In genomic region chr1:92623187-92623778, GRCh38 we compare ENCODE assay signal across 8 cellular contexts.
DNase-seq lines count a peak whose midpoint lies in the region; ATAC-seq and TF ChIP-seq lines count a peak whose summit lies in the region.

No MANE protein-coding gene starts in this region.

- intact Hi-C loops in esophagus muscularis mucosa (cut with DNase I): no loop called here
- intact Hi-C loops in activated T-helper 2 cell treated with anti-CD3 and anti-CD28 coated beads, Interferon-gamma antibody, Interleukin-2, Interleukin-4, amounts not matched to agents 10 μg/mL and 5 μg/mL and 100 μg/mL, durations not matched to agents 14 hours and 24 hours and 36 hours (cut with micrococcal nuclease): loop anchor here (1.0 kb wide), 2 partner anchors 314 to 626 kb away; no protein-coding TSS in a partner anchor
- intact Hi-C loops in mucosa of descending colon (cut with DNase I, micrococcal nuclease): no loop called here

- no peak overlapping the region for H3K27ac Mint-ChIP-seq in activated T-helper 2 cell treated with anti-CD3 and anti-CD28 coated beads, Interferon-gamma antibody, Interleukin-2, Interleukin-4, amounts not matched to agents 10 μg/mL and 5 μg/mL and 100 μg/mL, durations not matched to agents 14 hours and 24 hours and 36 hours

- H3K4me1 ChIP-seq in esophagus muscularis mucosa: no peaks in the 10 kb centered on the region
- no peaks in the 10 kb centered on the region for H3K4me1 ChIP-seq in mucosa of descending colon (ENCODE audit: low read depth)

- H3K27ac ChIP-seq in 22Rv1 (no peak overlapping the region), esophagus muscularis mucosa (replicated peaks in 1 of 4) (no peak overlapping the region)

- peaks cover 13% of the 10 kb centered on the region for H3K27me3 Mint-ChIP-seq in activated T-helper 2 cell treated with anti-CD3 and anti-CD28 coated beads, Interferon-gamma antibody, Interleukin-2, Interleukin-4, amounts not matched to agents 10 μg/mL and 5 μg/mL and 100 μg/mL, durations not matched to agents 14 hours and 24 hours and 36 hours (ENCODE audit: low read depth)

- H3K27me3 ChIP-seq in GM06990 (replicated peaks; ENCODE audit: control insufficient read depth, insufficient read depth, low read length) (no peaks in the 10 kb centered on the region), esophagus muscularis mucosa (no peaks in the 10 kb centered on the region)

- peaks cover under 1% of the 10 kb centered on the region for H3K9me3 Mint-ChIP-seq in activated T-helper 2 cell treated with anti-CD3 and anti-CD28 coated beads, Interferon-gamma antibody, Interleukin-2, Interleukin-4, amounts not matched to agents 10 μg/mL and 5 μg/mL and 100 μg/mL, durations not matched to agents 14 hours and 24 hours and 36 hours

- TF ChIP-seq POLR2A in esophagus muscularis mucosa (IDR thresholded peaks at IDR 0.05; ENCODE audit: low read depth): no peak

- no peak overlapping the region for H3K4me3 Mint-ChIP-seq in activated T-helper 2 cell treated with anti-CD3 and anti-CD28 coated beads, Interferon-gamma antibody, Interleukin-2, Interleukin-4, amounts not matched to agents 10 μg/mL and 5 μg/mL and 100 μg/mL, durations not matched to agents 14 hours and 24 hours and 36 hours (ENCODE audit: low read depth)

- peak; percentile 71 for TF ChIP-seq CTCF in 22Rv1 (IDR thresholded peaks at IDR 0.05)
- TF ChIP-seq CTCF in GM06990 (IDR thresholded peaks at IDR 0.05; ENCODE audit: insufficient read depth, low read length, poor library complexity, severe bottlenecking): peak; percentile 15
- TF ChIP-seq CTCF in esophagus muscularis mucosa (IDR thresholded peaks at IDR 0.05): peak; percentile 10 to 33 (median 27)
- TF ChIP-seq CTCF in mucosa of descending colon (IDR thresholded peaks at IDR 0.05): no peak

- 83% methylated on average over 3 of the region's 3 CpGs for WGBS in esophagus muscularis mucosa

- no peak for TF ChIP-seq EP300 in esophagus muscularis mucosa (IDR thresholded peaks at IDR 0.05)

- H3K36me3 ChIP-seq in GM06990 (ENCODE audit: control insufficient read depth, insufficient read depth, low read length) (no peaks in the 10 kb centered on the region), esophagus muscularis mucosa (peaks cover 4 to 32% (median 18%) of the 10 kb centered on the region in 4 donors), mucosa of descending colon (ENCODE audit: low read depth) (no peaks in the 10 kb centered on the region)

- ATAC-seq in HG03565 (IDR thresholded peaks at IDR 0.05; ENCODE audit: unreplicated experiment) (no peak), mucosa of descending colon (no peak)

- no peak overlapping the region for H3K4me3 ChIP-seq in GM06990 (replicated peaks; ENCODE audit: low read depth, low read length)
- H3K4me3 ChIP-seq in esophagus muscularis mucosa: no peak overlapping the region
- H3K4me3 ChIP-seq in mucosa of descending colon: no peak overlapping the region

- H3K4me1 Mint-ChIP-seq in activated T-helper 2 cell treated with anti-CD3 and anti-CD28 coated beads, Interferon-gamma antibody, Interleukin-2, Interleukin-4, amounts not matched to agents 10 μg/mL and 5 μg/mL and 100 μg/mL, durations not matched to agents 14 hours and 24 hours and 36 hours (ENCODE audit: low read depth): peaks cover 5% of the 10 kb centered on the region

- peaks cover 4% of the 10 kb centered on the region for H3K36me3 Mint-ChIP-seq in activated T-helper 2 cell treated with anti-CD3 and anti-CD28 coated beads, Interferon-gamma antibody, Interleukin-2, Interleukin-4, amounts not matched to agents 10 μg/mL and 5 μg/mL and 100 μg/mL, durations not matched to agents 14 hours and 24 hours and 36 hours (ENCODE audit: low read depth)

- H3K9me3 ChIP-seq in esophagus muscularis mucosa: no peaks in the 10 kb centered on the region
- H3K9me3 ChIP-seq in mucosa of descending colon: no peaks in the 10 kb centered on the region

- peak; percentile 9 for DNase-seq in GM06990 (ENCODE audit: extremely low read depth, insufficient read length)
- DNase-seq in NCI-H526 treated with DMSO at 0.1 percent for 48 hours (lab: John Stamatoyannopoulos, UW): peak; percentile 26
- DNase-seq in esophagus muscularis mucosa (ENCODE audit: extremely low spot score): no peak
- peak; percentile 69 for DNase-seq in superior temporal gyrus (ENCODE audit: extremely low spot score)
- no peak for DNase-seq in activated T-helper 2 cell treated with anti-CD3 and anti-CD28 coated beads, Interferon-gamma antibody, Interleukin-2, Interleukin-4, amounts not matched to agents 10 μg/mL and 5 μg/mL and 100 μg/mL, durations not matched to agents 14 hours and 24 hours and 36 hours (ENCODE audit: low spot score)
- DNase-seq in mucosa of descending colon: no peak

Comparison
In these comparisons a context has a peak if more than half of its experiments do, and no peak if none do; other contexts are left out.
1. DNase-seq: peak in GM06990 (single experiment), NCI-H526 treated with DMSO at 0.1 percent for 48 hours (single experiment) and superior temporal gyrus (single experiment); none in esophagus muscularis mucosa (single experiment), activated T-helper 2 cell treated with anti-CD3 and anti-CD28 coated beads, Interferon-gamma antibody, Interleukin-2, Interleukin-4, amounts not matched to agents 10 μg/mL and 5 μg/mL and 100 μg/mL, durations not matched to agents 14 hours and 24 hours and 36 hours (single experiment) and mucosa of descending colon (0 of 3).